In the genomic region with DNA sequence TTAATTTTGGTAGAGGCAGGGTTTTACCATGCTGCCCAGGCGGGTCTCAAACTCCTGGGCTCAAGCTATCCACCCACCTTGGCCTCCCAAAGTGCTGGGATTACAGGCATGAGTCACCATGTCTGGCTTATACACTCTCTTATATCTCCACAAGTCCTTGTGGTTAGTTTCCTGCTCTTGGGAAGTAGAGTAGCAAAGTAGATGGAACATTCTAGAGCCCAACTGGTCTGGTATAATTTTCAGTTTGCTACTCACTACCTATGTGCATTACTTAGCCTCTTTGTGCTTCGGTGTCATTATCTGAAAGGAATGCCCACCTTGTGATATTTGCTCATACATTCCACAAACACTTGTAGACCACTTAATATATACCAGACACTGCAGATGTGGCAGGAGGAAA, we compare ENCODE assay signal across 22 cellular contexts.
A peak's percentile ranks its signal among the peaks of the same experiment; 100 is the strongest.
DNase-seq lines count a peak whose midpoint lies in the region; ATAC-seq, FAIRE-seq and TF ChIP-seq lines count a peak whose summit lies in the region.
"Had no signal": no experiment of that assay in that cellular context is flagged by ENCODE, and none has a peak within 500 bp of the region (broad histone marks: within the 10 kb centered on the region; RNA-seq: fewer than 3 reads in every experiment).

No MANE protein-coding gene starts in this region.

- TF ChIP-seq CTCF in AG04450 (IDR thresholded peaks at IDR 0.05; ENCODE audit: low read depth, low read length): no peak

- H3K4me1 ChIP-seq in small intestine (ENCODE audit: control insufficient read depth in 2 of 2, insufficient read depth in 1 of 2, low read depth in 1 of 2, low read length in 1 of 2): no peaks in the 10 kb centered on the region

- WGBS in small intestine, 3 donors: 87 to 93% (median 92%) methylated on average over 2 of the region's 2 CpGs

- CTCF ChIA-PET in AG04450 (lab: Charles Lee): interaction anchor here (1.2 to 1.4 kb wide), 2 partner anchors 171 to 173 kb away, joined by 3 to 4 read pairs; no protein-coding TSS in a partner anchor

- H3K4me3 ChIP-seq in AG04450 (ENCODE audit: low read depth, low read length): no peak overlapping the region
- no peak overlapping the region for H3K4me3 ChIP-seq in small intestine (ENCODE audit: low read depth in 1 of 2, low read length in 2 of 2)
- no peak overlapping the region for H3K4me3 ChIP-seq in H7 (ENCODE audit: insufficient read depth, low read depth, low read length)
- H3K4me3 ChIP-seq: coronary artery, transverse colon had no signal

- H3K9me3 ChIP-seq in AG04450 (ENCODE audit: control insufficient read depth, insufficient read depth, low read length) (no peaks in the 10 kb centered on the region), small intestine (ENCODE audit: control insufficient read depth, low read depth) (no peaks in the 10 kb centered on the region)
- H3K9me3 ChIP-seq: transverse colon had no signal

- H3K27ac ChIP-seq in AG04450 (ENCODE audit: low read depth, low read length) (peak overlapping the region; percentile 31), angular gyrus (ENCODE audit: low read depth, low read length) (peak overlapping the region; percentile 4), small intestine (ENCODE audit: low read depth in 1 of 2, low read length in 1 of 2) (no peak overlapping the region)
- H3K27ac ChIP-seq: HL-60, transverse colon had no signal

- FAIRE-seq in small intestine (lab: Jason Lieb, UNC): no peak

- H3K27me3 ChIP-seq in AG04450 (ENCODE audit: control insufficient read depth, insufficient read depth, low read length) (no peaks in the 10 kb centered on the region), small intestine (ENCODE audit: control insufficient read depth in 2 of 2, insufficient read depth in 2 of 2, low read length in 2 of 2) (no peaks in the 10 kb centered on the region), H7 (ENCODE audit: control insufficient read depth, insufficient read depth, low read length) (no peaks in the 10 kb centered on the region)
- H3K27me3 ChIP-seq: transverse colon had no signal

- POLR2A ChIA-PET in AG04450 (lab: Yijun Ruan, JAX): interaction anchor here (0.6 kb wide), 1 partner anchor 24 kb away, joined by 3 read pairs; no protein-coding TSS in a partner anchor

- no peak for ATAC-seq in HG03280 (IDR thresholded peaks at IDR 0.05; ENCODE audit: unreplicated experiment)

- H3K36me3 ChIP-seq in small intestine (ENCODE audit: control insufficient read depth in 2 of 2, insufficient read depth in 2 of 2, low read length in 2 of 2) (no peaks in the 10 kb centered on the region), H7 (replicated peaks; ENCODE audit: control insufficient read depth, insufficient read depth, low read length) (no peaks in the 10 kb centered on the region)
- H3K36me3 ChIP-seq: transverse colon had no signal

- DNase-seq in AG04450 (ENCODE audit: low read depth, low spot score) (no peak), HT1080 (ENCODE audit: low read depth) (peak; percentile 77), islet precursor cell (peak; percentile 41), SHP77 (lab: John Stamatoyannopoulos, UW) (no peak), small intestine (no peak), H7 (no peak)
- DNase-seq: activated CD4-positive, alpha-beta T cell treated with anti-CD3 and anti-CD28 coated beads for 48 hours; activated CD8-positive, alpha-beta memory T cell treated with anti-CD3 and anti-CD28 coated beads, Interleukin-2, amount 50 U/mL, for 4 hours; activated gamma-delta T cell treated with Interleukin-2 at 50 U/mL for 16 hours; anterior cingulate cortex; CD4-positive, alpha-beta memory T cell; foreskin melanocyte; GOT3; NCI-H526 treated with DMSO at 0.1 percent for 48 hours; OCI-M1; stimulated activated naive CD4-positive, alpha-beta T cell; T1000; transverse colon had no signal

Comparison
In these comparisons a context has a peak if more than half of its experiments do, and no peak if none do; other contexts are left out.
1. DNase-seq: peak in HT1080 (single experiment) and islet precursor cell (single experiment); none in AG04450 (single experiment), SHP77 (0 of 2), small intestine (single experiment) and H7 (single experiment).
2. H3K27ac ChIP-seq: peak in AG04450 (single experiment) and angular gyrus (single experiment); none in small intestine (0 of 2).